23 cellular contexts compared by ENCODE assay signal in genomic region chr9:120337131-120337530, GRCh38.
"Had no signal": no experiment of that assay in that cellular context is flagged by ENCODE, and none has a peak within 500 bp of the region (broad histone marks: within the 10 kb centered on the region; RNA-seq: fewer than 3 reads in every experiment).

No MANE protein-coding gene starts in this region.

- H3K9me2 ChIP-seq: SK-N-SH had no signal

- H3K4me3 ChIP-seq: PC-9, SJSA1 had no signal

- H3K36me3 ChIP-seq: SJSA1 had no signal

- H2AFZ ChIP-seq: PC-9 had no signal

- ATAC-seq: Panc1, Right ventricle myocardium inferior had no signal

- H3K27ac ChIP-seq: KMS-11, PC-9, RWPE1, SJSA1 had no signal

- H3K4me2 ChIP-seq: KMS-11, PC-9, SK-N-SH had no signal

- H3K4me1 ChIP-seq: SJSA1 had no signal

- DNase-seq: Karpas-422, KBM-7, MM.1S, MV-4-11, NCI-H1092, NCI-H1417 treated with DMSO at 0.1 percent for 48 hours, NCI-H1436 treated with DMSO at 0.1 percent for 48 hours, NCI-H1694 treated with DMSO at 0.1 percent for 48 hours, NCI-H187 treated with DMSO at 0.1 percent for 48 hours, NCI-H2171 treated with DMSO at 0.1 percent for 48 hours, NCI-H2227 treated with DMSO at 0.1 percent for 48 hours, NCI-H446, NCI-H510A treated with DMSO at 0.1 percent for 48 hours, NCI-H524 treated with DMSO at 0.1 percent for 48 hours, NCI-H526 treated with DMSO at 0.1 percent for 48 hours, PC-9, SHP77 treated with DMSO at 0.1 percent for 48 hours, SK-N-SH had no signal

- H3K9me3 ChIP-seq: SJSA1, SK-N-SH had no signal

- H3K9ac ChIP-seq: KMS-11, SK-N-SH had no signal

- H3K27me3 ChIP-seq: SJSA1 had no signal
